1 cellular context compared by ENCODE assay signal in the genomic region with DNA sequence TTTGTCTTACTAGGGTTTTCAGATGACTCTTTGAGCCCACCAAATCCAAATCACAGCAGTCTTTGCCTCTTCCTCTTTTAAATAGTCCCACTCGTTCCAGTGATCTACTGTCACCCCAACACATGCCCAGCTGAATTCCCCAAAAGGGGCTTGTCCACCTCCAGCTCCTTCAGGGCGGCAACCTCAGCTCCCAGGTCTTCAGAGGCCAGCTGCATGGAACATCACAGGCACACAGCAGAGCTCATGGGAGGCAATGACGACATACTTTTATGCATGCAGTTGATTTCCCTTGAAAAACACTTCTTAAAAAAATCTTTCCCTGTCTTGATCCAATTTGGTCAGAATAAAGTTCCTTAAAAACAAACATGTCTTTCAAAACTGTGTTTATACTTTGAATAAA.
TF ChIP-seq lines count a peak whose summit lies in the region.

No MANE protein-coding gene starts in this region.

TF ChIP-seq in GM12878, 131 proteins besides CTCF, POLR2A, EP300 and RAD21:
- TF ChIP-seq, protein P1, sequence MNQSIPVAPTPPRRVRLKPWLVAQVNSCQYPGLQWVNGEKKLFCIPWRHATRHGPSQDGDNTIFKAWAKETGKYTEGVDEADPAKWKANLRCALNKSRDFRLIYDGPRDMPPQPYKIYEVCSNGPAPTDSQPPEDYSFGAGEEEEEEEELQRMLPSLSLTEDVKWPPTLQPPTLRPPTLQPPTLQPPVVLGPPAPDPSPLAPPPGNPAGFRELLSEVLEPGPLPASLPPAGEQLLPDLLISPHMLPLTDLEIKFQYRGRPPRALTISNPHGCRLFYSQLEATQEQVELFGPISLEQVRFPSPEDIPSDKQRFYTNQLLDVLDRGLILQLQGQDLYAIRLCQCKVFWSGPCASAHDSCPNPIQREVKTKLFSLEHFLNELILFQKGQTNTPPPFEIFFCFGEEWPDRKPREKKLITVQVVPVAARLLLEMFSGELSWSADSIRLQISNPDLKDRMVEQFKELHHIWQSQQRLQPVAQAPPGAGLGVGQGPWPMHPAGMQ (IDR thresholded peaks at IDR 0.05; ENCODE audit: borderline replicate concordance) = no peak
- no peak for TF ChIP-seq BHLHE40 (IDR thresholded peaks at IDR 0.05; ENCODE audit: borderline replicate concordance in 1 of 2, low read depth in 2 of 2, low read length in 1 of 2)
- no peak for TF ChIP-seq GATAD2B (conservative IDR thresholded peaks at IDR 0.05; ENCODE audit: low read depth)
- TF ChIP-seq EED (IDR thresholded peaks at IDR 0.05; ENCODE audit: low read depth) = 0 out of 2 replicates have a peak, but pooled peaks have one; percentile 17
TF ChIP-seq in GM12878: peak in this region for 1.
